7 cellular contexts compared by ENCODE assay signal in the genomic region with DNA sequence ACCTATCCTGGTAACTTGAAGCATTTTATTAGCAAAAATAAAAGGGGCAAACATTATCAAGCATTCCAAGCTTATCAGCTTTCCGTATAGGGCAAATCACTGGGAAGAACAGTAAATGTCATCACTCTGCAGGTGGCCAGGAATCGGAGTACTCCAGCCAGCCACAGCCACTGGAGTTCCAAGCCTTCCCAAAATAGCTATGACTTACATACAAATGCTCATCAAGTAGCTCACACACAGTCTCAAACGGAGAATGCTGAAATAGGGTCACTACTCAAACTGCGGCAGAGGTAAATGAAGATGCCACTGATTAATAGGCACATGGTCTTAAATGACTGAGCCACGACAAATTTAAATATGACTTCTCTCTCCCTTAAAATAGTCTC. TPM values are rescaled to one million over a fixed set of nuclear protein-coding genes. Genes with fewer than 3 reads are reported as not detected.
DNase-seq lines count a peak whose midpoint lies in the region; ATAC-seq and TF ChIP-seq lines count a peak whose summit lies in the region.

No MANE protein-coding gene starts in this region.

- no peak overlapping the region for H2BK120ac ChIP-seq in H9 (ENCODE audit: low read depth, low read length, poor library complexity, severe bottlenecking)

- no peak overlapping the region for H4K8ac ChIP-seq in H9 (replicated peaks; ENCODE audit: insufficient read length, low read depth, low read length)

- H3K79me2 ChIP-seq in H9 (ENCODE audit: insufficient read depth, low read length) (peaks cover 44% of the 10 kb centered on the region), osteoblast (ENCODE audit: insufficient read depth, low read length) (peaks cover 9% of the 10 kb centered on the region)

- H3K36me3 Mint-ChIP-seq in H9 (ENCODE audit: insufficient read depth in 1 of 3, low read depth in 3 of 3): peaks cover 16 to 47% (median 38%) of the 10 kb centered on the region in 3 experiments

- H2BK12ac ChIP-seq in H9 (ENCODE audit: insufficient read length, low read depth, low read length): no peak overlapping the region

- H3K9ac ChIP-seq in H9 (ENCODE audit: extremely low read depth, insufficient read length, low read length): peak overlapping the region; percentile 77

- H3K23me2 ChIP-seq in H9 (ENCODE audit: insufficient read length, low read depth, low read length, poor library complexity, severe bottlenecking): peaks cover 10% of the 10 kb centered on the region

- H2AFZ ChIP-seq in H9 (ENCODE audit: low read length) (no peak overlapping the region), osteoblast (ENCODE audit: low read length) (no peak overlapping the region)

- no peak overlapping the region for H3K4ac ChIP-seq in H9 (ENCODE audit: low read depth, low read length)

- no peak overlapping the region for H3K18ac ChIP-seq in H9 (ENCODE audit: insufficient read length, low read depth, low read length)

- H2BK15ac ChIP-seq in H9 (ENCODE audit: low read depth, low read length): no peak overlapping the region

- H2BK20ac ChIP-seq in H9 (ENCODE audit: low read depth, low read length, poor library complexity, severe bottlenecking): no peak overlapping the region

- H3T11ph ChIP-seq in H9 (ENCODE audit: low read length): no peak overlapping the region

- H3K56ac ChIP-seq in H9 (ENCODE audit: insufficient read length, low read depth, low read length): no peak overlapping the region

- H3K9me3 ChIP-seq in H9 (ENCODE audit: control insufficient read depth, low read depth, low read length) (no peaks in the 10 kb centered on the region), osteoblast (ENCODE audit: low read depth, low read length) (no peaks in the 10 kb centered on the region)

- peak overlapping the region; percentile 98 for H3K4me2 ChIP-seq in H9 (ENCODE audit: insufficient read depth, insufficient read length, low read length)
- peak overlapping the region; percentile 28 for H3K4me2 ChIP-seq in osteoblast (ENCODE audit: insufficient read depth, low read length)

- peaks cover 51 to 57% of the 10 kb centered on the region in 2 experiments for H3K4me1 Mint-ChIP-seq in H9

- TF ChIP-seq CTCF in H9 (conservative IDR thresholded peaks at IDR 0.05) (no peak), fibroblast of the aortic adventitia (IDR thresholded peaks at IDR 0.05; ENCODE audit: insufficient read depth, low read length) (no peak), osteoblast (IDR thresholded peaks at IDR 0.05; ENCODE audit: extremely low read depth, low read depth, low read length) (no peak)

- no peaks in the 10 kb centered on the region for H3K36me3 ChIP-seq in osteoblast (ENCODE audit: insufficient read depth, low read length)

- no peaks in the 10 kb centered on the region for H3K27me3 Mint-ChIP-seq in H9 (ENCODE audit: low read depth)

- peaks cover 6% of the 10 kb centered on the region for H3K79me1 ChIP-seq in H9 (ENCODE audit: insufficient read depth, low read depth, low read length, poor library complexity, severe bottlenecking)

- H2BK5ac ChIP-seq in H9 (ENCODE audit: insufficient read length, low read length): no peak overlapping the region

- ATAC-seq in GM21390 (IDR thresholded peaks at IDR 0.05; ENCODE audit: unreplicated experiment) (no peak), GM19463 (IDR thresholded peaks at IDR 0.05; ENCODE audit: unreplicated experiment) (no peak), GM18909 (IDR thresholded peaks at IDR 0.05; ENCODE audit: poor library complexity, unreplicated experiment) (no peak)

- no peak overlapping the region for H3K14ac ChIP-seq in H9 (ENCODE audit: insufficient read depth, low read length)

- H4K5ac ChIP-seq in H9 (ENCODE audit: insufficient read length, low read depth, low read length): no peak overlapping the region

- WGBS in H9 (ENCODE audit: extremely low coverage, insufficient read length, low lambda C conversion rate): no CpG with 5 or more reads among the region's 5 CpGs

- no peak overlapping the region for H3K27ac Mint-ChIP-seq in H9

- H3K4me1 ChIP-seq in H9 (ENCODE audit: insufficient read depth, low read length) (peaks cover 6% of the 10 kb centered on the region), osteoblast (ENCODE audit: insufficient read depth, low read length) (peaks cover 5% of the 10 kb centered on the region)

- H3K9me3 Mint-ChIP-seq in H9: no peaks in the 10 kb centered on the region

- H3K4me3 ChIP-seq in fibroblast of the aortic adventitia (ENCODE audit: low read depth, low read length) (no peak overlapping the region), osteoblast (ENCODE audit: insufficient read depth, low read length) (no peak overlapping the region)

- no peak overlapping the region for H4K91ac ChIP-seq in H9 (ENCODE audit: insufficient read length, low read depth, low read length)

- H2AK5ac ChIP-seq in H9 (ENCODE audit: insufficient read length, low read length): no peak overlapping the region

- H3K27ac ChIP-seq in H9 (ENCODE audit: insufficient read length, low read depth, low read length) (no peak overlapping the region), osteoblast (ENCODE audit: low read depth, low read length) (no peak overlapping the region)

- H3K23ac ChIP-seq in H9 (ENCODE audit: insufficient read length, low read depth, low read length): no peak overlapping the region

- H4K20me1 ChIP-seq in H9 (ENCODE audit: control insufficient read depth, insufficient read depth, insufficient read length): no peaks in the 10 kb centered on the region
- peaks cover 6% of the 10 kb centered on the region for H4K20me1 ChIP-seq in osteoblast (ENCODE audit: insufficient read depth, low read length)

- H3K27me3 ChIP-seq in H9 (ENCODE audit: insufficient read depth, low read length) (no peaks in the 10 kb centered on the region), osteoblast (ENCODE audit: insufficient read depth, low read length) (no peaks in the 10 kb centered on the region)

- peak overlapping the region; percentile 86 to 89 for H3K4me3 Mint-ChIP-seq in H9

- DNase-seq in H9 (no peak), RKO (ENCODE audit: low spot score) (peak; percentile 35), fibroblast of the aortic adventitia (ENCODE audit: low read depth) (peak; percentile 20), osteoblast (ENCODE audit: insufficient read length, low spot score, missing footprints) (no peak)

RNA-seq across cellular contexts. Expression of a gene that starts 2.1 kb away (rescaled TPM):
- total RNA-seq in H9 (2021): 98.8 and 107 TPM in 2 replicates
- total RNA-seq in fibroblast of the aortic adventitia (ENCODE audit: low replicate concordance): 11.0 and 22.4 TPM in 2 replicates
- total RNA-seq in osteoblast: 21.8 and 31.5 TPM in 2 replicates

RNA-seq across cellular contexts. Expression of a gene that starts 31.4 kb away (rescaled TPM):
- not detected in 2 replicates for total RNA-seq in H9 (2021)
- total RNA-seq in fibroblast of the aortic adventitia (ENCODE audit: low replicate concordance): not detected in 2 replicates
- total RNA-seq in osteoblast: not detected in 2 replicates

Comparison
In these comparisons a context has a peak if more than half of its experiments do, and no peak if none do; other contexts are left out.
1. DNase-seq: peak in RKO (single experiment) and fibroblast of the aortic adventitia (single experiment); none in H9 (single experiment) and osteoblast (single experiment).